18 cellular contexts compared by ENCODE assay signal in the genomic region with DNA sequence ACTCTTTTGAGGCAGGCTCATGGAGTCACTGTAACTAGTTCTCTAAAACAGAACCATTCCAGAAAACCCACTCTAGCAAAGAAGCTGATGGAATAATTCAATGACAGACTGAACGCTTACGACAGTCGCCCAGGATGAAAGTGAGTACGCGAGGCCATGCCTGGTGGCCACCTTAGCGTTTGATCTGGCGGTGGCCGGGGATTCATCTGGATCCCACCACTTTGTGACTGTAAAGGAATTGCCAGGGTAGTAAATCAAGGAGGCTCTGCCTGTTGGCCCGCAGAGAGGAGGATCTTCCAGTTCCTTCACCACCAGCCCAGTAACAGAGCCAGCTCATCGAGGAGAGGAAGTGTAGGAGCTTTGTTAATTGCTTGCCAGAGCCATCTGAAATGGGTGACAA.
"Had no signal": no experiment of that assay in that cellular context is flagged by ENCODE, and none has a peak within 500 bp of the region (broad histone marks: within the 10 kb centered on the region; RNA-seq: fewer than 3 reads in every experiment).

No MANE protein-coding gene starts in this region.

- H3K36me3 ChIP-seq: adrenal gland, breast epithelium, esophagus squamous epithelium, heart right ventricle had no signal

- H3K27me3 Mint-ChIP-seq: type B pancreatic cell had no signal

- H3K27me3 ChIP-seq: adrenal gland, breast epithelium, heart right ventricle had no signal

- H3K4me1 ChIP-seq: adrenal gland, breast epithelium, esophagus squamous epithelium had no signal

- H3K27ac ChIP-seq: adrenal gland, breast epithelium, esophagus squamous epithelium, heart right ventricle had no signal

- DNase-seq: activated CD4-positive, alpha-beta T cell treated with anti-CD3 and anti-CD28 coated beads for 1 hour; activated CD8-positive, alpha-beta memory T cell treated with anti-CD3 and anti-CD28 coated beads for 24 hours; activated gamma-delta T cell; activated T-cell treated with anti-CD3 and anti-CD28 coated beads, Interleukin-2, amount 50 U/mL, for 48 hours; effector memory CD4-positive, alpha-beta T cell; esophagus squamous epithelium; heart right ventricle; kidney glomerular epithelial cell; mesendoderm; natural killer cell; small intestine; stimulated activated CD4-positive, alpha-beta T cell treated with anti-CD3 and anti-CD28 coated beads, Interleukin-4, amount 100 ng/mL, for 1 hour; stimulated activated naive CD8-positive, alpha-beta T cell treated with anti-CD3 and anti-CD28 coated beads, Interleukin-15, amount 100 ng/mL, for 72 hours had no signal

- H3K4me3 Mint-ChIP-seq: natural killer cell; stimulated activated naive CD8-positive, alpha-beta T cell treated with anti-CD3 and anti-CD28 coated beads, Interleukin-15, amount 100 ng/mL, for 72 hours; T-helper 1 cell treated with Interleukin-12 subunit alpha and Interleukin-12 subunit beta and Interleukin-4 antibody, amounts not matched to agents 30 μg/mL and 1 μg/mL, for 36 hours; type B pancreatic cell had no signal

- H3K36me3 Mint-ChIP-seq: activated naive CD4-positive, alpha-beta T cell treated with anti-CD3 and anti-CD28 coated beads, Interleukin-2, amount 50 U/mL, for 72 hours; natural killer cell; type B pancreatic cell had no signal

- H3K9me3 ChIP-seq: adrenal gland, breast epithelium, esophagus squamous epithelium, heart right ventricle had no signal

- H3K9me3 Mint-ChIP-seq: activated naive CD4-positive, alpha-beta T cell treated with anti-CD3 and anti-CD28 coated beads, Interleukin-2, amount 50 U/mL, for 72 hours; natural killer cell; stimulated activated naive CD8-positive, alpha-beta T cell treated with anti-CD3 and anti-CD28 coated beads, Interleukin-15, amount 100 ng/mL, for 72 hours; T-helper 1 cell treated with Interleukin-12 subunit alpha and Interleukin-12 subunit beta and Interleukin-4 antibody, amounts not matched to agents 30 μg/mL and 1 μg/mL, for 36 hours; type B pancreatic cell had no signal

- H3K4me3 ChIP-seq: adrenal gland, breast epithelium, esophagus squamous epithelium, heart right ventricle had no signal

- H3K27ac Mint-ChIP-seq: activated naive CD4-positive, alpha-beta T cell treated with anti-CD3 and anti-CD28 coated beads, Interleukin-2, amount 50 U/mL, for 72 hours; natural killer cell; stimulated activated naive CD8-positive, alpha-beta T cell treated with anti-CD3 and anti-CD28 coated beads, Interleukin-15, amount 100 ng/mL, for 72 hours; T-helper 1 cell treated with Interleukin-12 subunit alpha and Interleukin-12 subunit beta and Interleukin-4 antibody, amounts not matched to agents 30 μg/mL and 1 μg/mL, for 36 hours; type B pancreatic cell had no signal

- H3K4me1 Mint-ChIP-seq: natural killer cell; stimulated activated naive CD8-positive, alpha-beta T cell treated with anti-CD3 and anti-CD28 coated beads, Interleukin-15, amount 100 ng/mL, for 72 hours had no signal

- ATAC-seq: activated naive CD4-positive, alpha-beta T cell treated with anti-CD3 and anti-CD28 coated beads, Interleukin-2, amount 50 U/mL, for 72 hours; heart right ventricle; natural killer cell; stimulated activated naive CD8-positive, alpha-beta T cell treated with anti-CD3 and anti-CD28 coated beads, Interleukin-15, amount 100 ng/mL, for 72 hours had no signal
